Comparison of ENCODE assay signal across 8 cellular contexts in genomic region chr1:65568285-65568684, GRCh38.
"Had no signal": no experiment of that assay in that cellular context is flagged by ENCODE, and none has a peak within 500 bp of the region (broad histone marks: within the 10 kb centered on the region; RNA-seq: fewer than 3 reads in every experiment).

No MANE protein-coding gene starts in this region.

- H3K27ac Mint-ChIP-seq: IgD-negative memory B cell had no signal

- H3K4me2 ChIP-seq: KMS-11 had no signal

- H3K4me1 Mint-ChIP-seq: IgD-negative memory B cell had no signal

- ATAC-seq: HepG2 had no signal

- H3K9ac ChIP-seq: KMS-11 had no signal

- H3K4me3 Mint-ChIP-seq: IgD-negative memory B cell had no signal

- DNase-seq: IMR-90, KBM-7, KG1 had no signal

- H3K27ac ChIP-seq: HL-60, KMS-11 had no signal

- FAIRE-seq: HepG2, HTR-8/SVneo had no signal

- H3K27me3 Mint-ChIP-seq: IgD-negative memory B cell had no signal

- H3K36me3 Mint-ChIP-seq: IgD-negative memory B cell had no signal
